Comparison of ENCODE assay signal across 8 cellular contexts in genomic region chr17:7548585-7549400, GRCh38. TPM values are rescaled to one million over a fixed set of nuclear protein-coding genes. Genes with fewer than 3 reads are reported as not detected.
A peak's percentile ranks its signal among the peaks of the same experiment; 100 is the strongest.
DNase-seq lines count a peak whose midpoint lies in the region; ATAC-seq and TF ChIP-seq lines count a peak whose summit lies in the region.

Gene TNFSF12 (plus strand): TSS chr17:7549058. CDS start chr17:7549154, 96 bp downstream.

- H3K27ac Mint-ChIP-seq in IgD-negative memory B cell = peak within 1 kb of the TSS; percentile 54 to 88 (median 86)
- H3K27ac Mint-ChIP-seq in naive thymus-derived CD8-positive, alpha-beta T cell = peak within 1 kb of the TSS; percentile 66 to 96 (median 94)

- peak within 1 kb of the TSS; percentile 68 to 88 (median 77) for H3K9ac ChIP-seq in BLaER1 treated with 17β-estradiol and CSF1 and Interleukin-3, amounts not matched to agents 10 nM and 100 nM

- H3K4me1 Mint-ChIP-seq in IgD-negative memory B cell = peaks cover 13 to 36% (median 28%) of the 10 kb centered on the region in 3 donors
- peaks cover 28 to 57% (median 54%) of the 10 kb centered on the region in 4 donors for H3K4me1 Mint-ChIP-seq in naive thymus-derived CD8-positive, alpha-beta T cell

- H3K9me3 Mint-ChIP-seq in IgD-negative memory B cell = no peaks in the 10 kb centered on the region
- H3K9me3 Mint-ChIP-seq in naive thymus-derived CD8-positive, alpha-beta T cell = no peaks in the 10 kb centered on the region

- POLR2A ChIA-PET in naive thymus-derived CD8-positive, alpha-beta T cell (lab: Charles Lee) = interaction anchor here (0.6 to 2.9 kb wide), 20 partner anchors 9 to 699 kb away, joined by 3 to 21 read pairs (median 4); partner anchors contain the start of genes CTC1, POLR2A, SENP3 and TP53

- no peak for TF ChIP-seq POLR2A in testis (IDR thresholded peaks at IDR 0.05)

- H3K36me3 ChIP-seq in BLaER1 treated with 17β-estradiol and CSF1 and Interleukin-3, amounts not matched to agents 10 nM and 100 nM = no peaks in the 10 kb centered on the region; a peak in 1 of 22 replicates
- no peaks in the 10 kb centered on the region for H3K36me3 ChIP-seq in testis (ENCODE audit: low read depth, missing control alignments)

- peak within 1 kb of the TSS; percentile 50 to 80 (median 68) for H3K4me3 ChIP-seq in BLaER1 treated with 17β-estradiol and CSF1 and Interleukin-3, amounts not matched to agents 10 nM and 100 nM
- H3K4me3 ChIP-seq in fibroblast of pulmonary artery (replicated peaks; ENCODE audit: low read depth, low read length) (peak within 1 kb of the TSS; percentile 58), testis (peak within 1 kb of the TSS; percentile 57 to 63)

- H4K20me1 ChIP-seq in BLaER1 treated with 17β-estradiol and CSF1 and Interleukin-3, amounts not matched to agents 10 nM and 100 nM = no peaks in the 10 kb centered on the region

- no peaks in the 10 kb centered on the region for H3K27me3 ChIP-seq in BLaER1 treated with 17β-estradiol and CSF1 and Interleukin-3, amounts not matched to agents 10 nM and 100 nM
- H3K27me3 ChIP-seq in testis = no peaks in the 10 kb centered on the region

- H3K27ac ChIP-seq in BLaER1 treated with 17β-estradiol and CSF1 and Interleukin-3, amounts not matched to agents 10 nM and 100 nM = peak within 1 kb of the TSS; percentile 60 to 92 (median 87)
- peak within 1 kb of the TSS; percentile 47 to 71 for H3K27ac ChIP-seq in testis

- peak within 1 kb of the TSS; percentile 81 to 93 (median 88) for H3K4me3 Mint-ChIP-seq in IgD-negative memory B cell
- H3K4me3 Mint-ChIP-seq in naive thymus-derived CD8-positive, alpha-beta T cell = peak within 1 kb of the TSS; percentile 72 to 92 (median 88)

- TF ChIP-seq CTCF in fibroblast of pulmonary artery (IDR thresholded peaks at IDR 0.05; ENCODE audit: low read length, missing control alignments) (no peak), testis (IDR thresholded peaks at IDR 0.05) (no peak)

- DNase-seq in activated T-helper 1 cell treated with Interleukin-2 at 50 U/mL for 16 hours (ENCODE audit: low read depth) (peak; percentile 42), fibroblast of pulmonary artery (ENCODE audit: low read depth) (no peak), testis (peak; percentile 63), LoVo (ENCODE audit: low spot score) (no peak), NCI-H2029 (lab: John Stamatoyannopoulos, UW) (no peak)
- DNase-seq in naive thymus-derived CD8-positive, alpha-beta T cell = peak in 8 of 10 donors; percentile 34 to 79 (median 52)

- intact Hi-C loops in testis (cut with DNase I; ENCODE audit: low total_unique reads) = no loop called here

- H3K9me3 ChIP-seq in BLaER1 treated with 17β-estradiol and CSF1 and Interleukin-3, amounts not matched to agents 10 nM and 100 nM (replicated peaks in 1 of 11) = no peaks in the 10 kb centered on the region
- no peaks in the 10 kb centered on the region for H3K9me3 ChIP-seq in testis

- peaks cover 52 to 76% (median 65%) of the 10 kb centered on the region in 10 experiments for H3K4me1 ChIP-seq in BLaER1 treated with 17β-estradiol and CSF1 and Interleukin-3, amounts not matched to agents 10 nM and 100 nM
- H3K4me1 ChIP-seq in testis = peaks cover 6% of the 10 kb centered on the region

- H3K36me3 Mint-ChIP-seq in IgD-negative memory B cell = peaks cover 2% of the 10 kb centered on the region
- H3K36me3 Mint-ChIP-seq in naive thymus-derived CD8-positive, alpha-beta T cell = peaks cover 0 to 7% (median 0%) of the 10 kb centered on the region in 3 donors

- ATAC-seq in naive thymus-derived CD8-positive, alpha-beta T cell = peak; percentile 33 to 71

- peak within 1 kb of the TSS; percentile 85 to 99 (median 95) for H3K4me2 ChIP-seq in BLaER1 treated with 17β-estradiol and CSF1 and Interleukin-3, amounts not matched to agents 10 nM and 100 nM

- H3K27me3 Mint-ChIP-seq in IgD-negative memory B cell = no peaks in the 10 kb centered on the region
- H3K27me3 Mint-ChIP-seq in naive thymus-derived CD8-positive, alpha-beta T cell = no peaks in the 10 kb centered on the region

- WGBS in testis, 2 donors = 0 to 2% methylated on average over 11 to 58 of the region's 65 CpGs

RNA-seq across cellular contexts. Expression of gene TNFSF12, which starts in this region (rescaled TPM):
- polyA plus RNA-seq in IgD-negative memory B cell = 45.1 TPM
- total RNA-seq in naive thymus-derived CD8-positive, alpha-beta T cell = 10 to 100 TPM; 25.7 to 26.6 TPM
- polyA plus RNA-seq in naive thymus-derived CD8-positive, alpha-beta T cell = 10 to 100 TPM; 19.3 to 28.6 (median 25.8) TPM
- total RNA-seq in testis = 10 to 100 TPM; 17.0 to 20.6 TPM
- polyA plus RNA-seq in testis (ENCODE audit: insufficient read depth, low read depth, low replicate concordance) = 21.5 TPM

Comparison
In these comparisons a context has a peak if more than half of its experiments do, and no peak if none do; other contexts are left out.
1. DNase-seq: peak in activated T-helper 1 cell treated with Interleukin-2 at 50 U/mL for 16 hours (single experiment), naive thymus-derived CD8-positive, alpha-beta T cell (8 of 10) and testis (single experiment); none in fibroblast of pulmonary artery (single experiment), LoVo (single experiment) and NCI-H2029 (single experiment).
2. Peak in every context shown above with its lines, with median percentiles within 50 percentile points of each other: H3K4me3 ChIP-seq.